11 cellular contexts compared by ENCODE assay signal in genomic region chr6:72740135-72740534, GRCh38.
DNase-seq lines count a peak whose midpoint lies in the region; ATAC-seq and TF ChIP-seq lines count a peak whose summit lies in the region.
"Had no signal": no experiment of that assay in that cellular context is flagged by ENCODE, and none has a peak within 500 bp of the region (broad histone marks: within the 10 kb centered on the region; RNA-seq: fewer than 3 reads in every experiment).

No MANE protein-coding gene starts in this region.

- H3K27ac Mint-ChIP-seq in activated T-cell treated with anti-CD3 and anti-CD28 coated beads, Interleukin-2, amount 50 U/mL, for 24 hours, result peak overlapping the region; percentile 20
- peak overlapping the region; percentile 88 for H3K27ac Mint-ChIP-seq in stimulated activated naive CD8-positive, alpha-beta T cell treated with anti-CD3 and anti-CD28 coated beads, Interleukin-15, Interleukin-2, amounts not matched to agents 100 ng/mL and 50 ng/mL, for 24 hours

- H3K79me2 ChIP-seq in GM23248 (ENCODE audit: insufficient read depth), result peaks cover 29% of the 10 kb centered on the region

- H3K27me3 ChIP-seq in GM23248 (replicated peaks; ENCODE audit: insufficient read depth), result no peaks in the 10 kb centered on the region
- no peaks in the 10 kb centered on the region for H3K27me3 ChIP-seq in left lung

- no peaks in the 10 kb centered on the region for H3K27me3 Mint-ChIP-seq in activated T-cell treated with anti-CD3 and anti-CD28 coated beads, Interleukin-2, amount 50 U/mL, for 24 hours
- H3K27me3 Mint-ChIP-seq in stimulated activated naive CD8-positive, alpha-beta T cell treated with anti-CD3 and anti-CD28 coated beads, Interleukin-15, Interleukin-2, amounts not matched to agents 100 ng/mL and 50 ng/mL, for 24 hours, result no peaks in the 10 kb centered on the region

- H4K20me1 ChIP-seq in GM23248 (ENCODE audit: insufficient read depth), result no peaks in the 10 kb centered on the region

- peaks cover 3% of the 10 kb centered on the region for H3K9me3 Mint-ChIP-seq in activated T-cell treated with anti-CD3 and anti-CD28 coated beads, Interleukin-2, amount 50 U/mL, for 24 hours
- H3K9me3 Mint-ChIP-seq in stimulated activated naive CD8-positive, alpha-beta T cell treated with anti-CD3 and anti-CD28 coated beads, Interleukin-15, Interleukin-2, amounts not matched to agents 100 ng/mL and 50 ng/mL, for 24 hours, result no peaks in the 10 kb centered on the region

- in situ Hi-C loops in GM23248 (cut with MboI), result no loop called here

- 76 to 82% methylated on average over 2 of the region's 2 CpGs for WGBS in GM23248 (ENCODE audit: low coverage in 1 of 2, low lambda C conversion rate in 2 of 2, missing lambda C conversion rate in 2 of 2), 2 experiments

- H3K36me3 ChIP-seq in GM23248 (ENCODE audit: low read depth), result no peaks in the 10 kb centered on the region
- peaks cover 0 to 2% of the 10 kb centered on the region in 2 donors for H3K36me3 ChIP-seq in left lung
- H3K36me3 ChIP-seq: prostate gland had no signal

- no peak for TF ChIP-seq CTCF in left lung (IDR thresholded peaks at IDR 0.05)

- peak; percentile 84 for ATAC-seq in HG03520 (IDR thresholded peaks at IDR 0.05; ENCODE audit: unreplicated experiment)
- ATAC-seq in left lung, result no peak
- ATAC-seq: HCT116 had no signal

- DNase-seq in activated T-cell treated with anti-CD3 and anti-CD28 coated beads, Interleukin-2, amount 50 U/mL, for 24 hours, result no peak
- DNase-seq in activated T-cell treated with anti-CD3 and anti-CD28 coated beads, Interleukin-2, amount 50 U/mL, for 48 hours, result no peak
- DNase-seq in GM23248 (peak; percentile 35), ecto neural progenitor cell (ENCODE audit: low spot score) (no peak), HK-2 (ENCODE audit: unreplicated experiment) (no peak), left lung (no peak)
- DNase-seq: T1000 had no signal

- H3K4me1 Mint-ChIP-seq in activated T-cell treated with anti-CD3 and anti-CD28 coated beads, Interleukin-2, amount 50 U/mL, for 24 hours (ENCODE audit: low read depth), result peaks cover 34% of the 10 kb centered on the region
- peaks cover 54% of the 10 kb centered on the region for H3K4me1 Mint-ChIP-seq in stimulated activated naive CD8-positive, alpha-beta T cell treated with anti-CD3 and anti-CD28 coated beads, Interleukin-15, Interleukin-2, amounts not matched to agents 100 ng/mL and 50 ng/mL, for 24 hours (ENCODE audit: low read depth)

- H3K9me2 ChIP-seq in GM23248 (ENCODE audit: insufficient read depth), result no peaks in the 10 kb centered on the region

- H3K4me3 ChIP-seq in GM23248, result no peak overlapping the region
- H3K4me3 ChIP-seq in left lung, result no peak overlapping the region
- H3K4me3 ChIP-seq: prostate gland had no signal

- H3K4me1 ChIP-seq in GM23248 (ENCODE audit: insufficient read depth), result peaks cover 2% of the 10 kb centered on the region; the same call in 1 of the 2 replicates
- H3K4me1 ChIP-seq in left lung, result no peaks in the 10 kb centered on the region
- H3K4me1 ChIP-seq: prostate gland had no signal

- no peak overlapping the region for H3K4me3 Mint-ChIP-seq in activated T-cell treated with anti-CD3 and anti-CD28 coated beads, Interleukin-2, amount 50 U/mL, for 24 hours
- H3K4me3 Mint-ChIP-seq in stimulated activated naive CD8-positive, alpha-beta T cell treated with anti-CD3 and anti-CD28 coated beads, Interleukin-15, Interleukin-2, amounts not matched to agents 100 ng/mL and 50 ng/mL, for 24 hours, result peak overlapping the region; percentile 67

- intact Hi-C loops in left lung (cut with DNase I), result no loop called here

- H3F3A ChIP-seq in GM23248 (ENCODE audit: insufficient read depth), result no peaks in the 10 kb centered on the region

- H3K9me3 ChIP-seq in GM23248 (ENCODE audit: low read depth) (no peaks in the 10 kb centered on the region), left lung (no peaks in the 10 kb centered on the region)
- H3K9me3 ChIP-seq: prostate gland had no signal

- no peak overlapping the region for H3K9ac ChIP-seq in GM23248

- no peak overlapping the region for H3K4me2 ChIP-seq in GM23248 (ENCODE audit: unreplicated experiment)

- H3K27ac ChIP-seq in GM23248 (no peak overlapping the region), left lung (no peak overlapping the region)
- H3K27ac ChIP-seq: prostate gland had no signal

- peaks cover 5% of the 10 kb centered on the region for H3K36me3 Mint-ChIP-seq in activated T-cell treated with anti-CD3 and anti-CD28 coated beads, Interleukin-2, amount 50 U/mL, for 24 hours (ENCODE audit: low read depth)
- peaks cover 18% of the 10 kb centered on the region for H3K36me3 Mint-ChIP-seq in stimulated activated naive CD8-positive, alpha-beta T cell treated with anti-CD3 and anti-CD28 coated beads, Interleukin-15, Interleukin-2, amounts not matched to agents 100 ng/mL and 50 ng/mL, for 24 hours (ENCODE audit: low read depth)

- no peak overlapping the region for H2AFZ ChIP-seq in GM23248
